1 cellular context compared by ENCODE assay signal in the genomic region with DNA sequence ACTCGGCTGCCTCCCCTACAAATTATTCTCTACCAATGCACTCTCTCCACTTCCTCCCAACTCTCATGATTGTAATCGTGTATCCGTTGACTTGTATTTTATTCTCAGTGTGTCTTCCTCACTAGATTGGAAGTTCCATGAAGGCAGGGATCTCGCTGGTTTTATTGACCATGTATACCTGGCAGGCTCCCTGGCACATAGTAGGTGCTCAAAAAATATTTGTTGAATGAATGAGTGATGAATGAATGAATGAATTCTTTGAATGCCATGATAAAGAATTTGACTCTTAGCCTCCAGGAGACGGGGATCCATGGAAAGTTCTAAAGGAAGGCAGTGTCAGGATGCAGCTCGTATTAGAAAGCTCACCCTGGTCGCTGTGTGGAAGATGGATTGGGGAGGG.
TF ChIP-seq lines count a peak whose summit lies in the region.

No MANE protein-coding gene starts in this region.

TF ChIP-seq in K562, 482 proteins besides CTCF, POLR2A, EP300 and RAD21 (continued from another document and continues in another):
- TF ChIP-seq, protein P1, sequence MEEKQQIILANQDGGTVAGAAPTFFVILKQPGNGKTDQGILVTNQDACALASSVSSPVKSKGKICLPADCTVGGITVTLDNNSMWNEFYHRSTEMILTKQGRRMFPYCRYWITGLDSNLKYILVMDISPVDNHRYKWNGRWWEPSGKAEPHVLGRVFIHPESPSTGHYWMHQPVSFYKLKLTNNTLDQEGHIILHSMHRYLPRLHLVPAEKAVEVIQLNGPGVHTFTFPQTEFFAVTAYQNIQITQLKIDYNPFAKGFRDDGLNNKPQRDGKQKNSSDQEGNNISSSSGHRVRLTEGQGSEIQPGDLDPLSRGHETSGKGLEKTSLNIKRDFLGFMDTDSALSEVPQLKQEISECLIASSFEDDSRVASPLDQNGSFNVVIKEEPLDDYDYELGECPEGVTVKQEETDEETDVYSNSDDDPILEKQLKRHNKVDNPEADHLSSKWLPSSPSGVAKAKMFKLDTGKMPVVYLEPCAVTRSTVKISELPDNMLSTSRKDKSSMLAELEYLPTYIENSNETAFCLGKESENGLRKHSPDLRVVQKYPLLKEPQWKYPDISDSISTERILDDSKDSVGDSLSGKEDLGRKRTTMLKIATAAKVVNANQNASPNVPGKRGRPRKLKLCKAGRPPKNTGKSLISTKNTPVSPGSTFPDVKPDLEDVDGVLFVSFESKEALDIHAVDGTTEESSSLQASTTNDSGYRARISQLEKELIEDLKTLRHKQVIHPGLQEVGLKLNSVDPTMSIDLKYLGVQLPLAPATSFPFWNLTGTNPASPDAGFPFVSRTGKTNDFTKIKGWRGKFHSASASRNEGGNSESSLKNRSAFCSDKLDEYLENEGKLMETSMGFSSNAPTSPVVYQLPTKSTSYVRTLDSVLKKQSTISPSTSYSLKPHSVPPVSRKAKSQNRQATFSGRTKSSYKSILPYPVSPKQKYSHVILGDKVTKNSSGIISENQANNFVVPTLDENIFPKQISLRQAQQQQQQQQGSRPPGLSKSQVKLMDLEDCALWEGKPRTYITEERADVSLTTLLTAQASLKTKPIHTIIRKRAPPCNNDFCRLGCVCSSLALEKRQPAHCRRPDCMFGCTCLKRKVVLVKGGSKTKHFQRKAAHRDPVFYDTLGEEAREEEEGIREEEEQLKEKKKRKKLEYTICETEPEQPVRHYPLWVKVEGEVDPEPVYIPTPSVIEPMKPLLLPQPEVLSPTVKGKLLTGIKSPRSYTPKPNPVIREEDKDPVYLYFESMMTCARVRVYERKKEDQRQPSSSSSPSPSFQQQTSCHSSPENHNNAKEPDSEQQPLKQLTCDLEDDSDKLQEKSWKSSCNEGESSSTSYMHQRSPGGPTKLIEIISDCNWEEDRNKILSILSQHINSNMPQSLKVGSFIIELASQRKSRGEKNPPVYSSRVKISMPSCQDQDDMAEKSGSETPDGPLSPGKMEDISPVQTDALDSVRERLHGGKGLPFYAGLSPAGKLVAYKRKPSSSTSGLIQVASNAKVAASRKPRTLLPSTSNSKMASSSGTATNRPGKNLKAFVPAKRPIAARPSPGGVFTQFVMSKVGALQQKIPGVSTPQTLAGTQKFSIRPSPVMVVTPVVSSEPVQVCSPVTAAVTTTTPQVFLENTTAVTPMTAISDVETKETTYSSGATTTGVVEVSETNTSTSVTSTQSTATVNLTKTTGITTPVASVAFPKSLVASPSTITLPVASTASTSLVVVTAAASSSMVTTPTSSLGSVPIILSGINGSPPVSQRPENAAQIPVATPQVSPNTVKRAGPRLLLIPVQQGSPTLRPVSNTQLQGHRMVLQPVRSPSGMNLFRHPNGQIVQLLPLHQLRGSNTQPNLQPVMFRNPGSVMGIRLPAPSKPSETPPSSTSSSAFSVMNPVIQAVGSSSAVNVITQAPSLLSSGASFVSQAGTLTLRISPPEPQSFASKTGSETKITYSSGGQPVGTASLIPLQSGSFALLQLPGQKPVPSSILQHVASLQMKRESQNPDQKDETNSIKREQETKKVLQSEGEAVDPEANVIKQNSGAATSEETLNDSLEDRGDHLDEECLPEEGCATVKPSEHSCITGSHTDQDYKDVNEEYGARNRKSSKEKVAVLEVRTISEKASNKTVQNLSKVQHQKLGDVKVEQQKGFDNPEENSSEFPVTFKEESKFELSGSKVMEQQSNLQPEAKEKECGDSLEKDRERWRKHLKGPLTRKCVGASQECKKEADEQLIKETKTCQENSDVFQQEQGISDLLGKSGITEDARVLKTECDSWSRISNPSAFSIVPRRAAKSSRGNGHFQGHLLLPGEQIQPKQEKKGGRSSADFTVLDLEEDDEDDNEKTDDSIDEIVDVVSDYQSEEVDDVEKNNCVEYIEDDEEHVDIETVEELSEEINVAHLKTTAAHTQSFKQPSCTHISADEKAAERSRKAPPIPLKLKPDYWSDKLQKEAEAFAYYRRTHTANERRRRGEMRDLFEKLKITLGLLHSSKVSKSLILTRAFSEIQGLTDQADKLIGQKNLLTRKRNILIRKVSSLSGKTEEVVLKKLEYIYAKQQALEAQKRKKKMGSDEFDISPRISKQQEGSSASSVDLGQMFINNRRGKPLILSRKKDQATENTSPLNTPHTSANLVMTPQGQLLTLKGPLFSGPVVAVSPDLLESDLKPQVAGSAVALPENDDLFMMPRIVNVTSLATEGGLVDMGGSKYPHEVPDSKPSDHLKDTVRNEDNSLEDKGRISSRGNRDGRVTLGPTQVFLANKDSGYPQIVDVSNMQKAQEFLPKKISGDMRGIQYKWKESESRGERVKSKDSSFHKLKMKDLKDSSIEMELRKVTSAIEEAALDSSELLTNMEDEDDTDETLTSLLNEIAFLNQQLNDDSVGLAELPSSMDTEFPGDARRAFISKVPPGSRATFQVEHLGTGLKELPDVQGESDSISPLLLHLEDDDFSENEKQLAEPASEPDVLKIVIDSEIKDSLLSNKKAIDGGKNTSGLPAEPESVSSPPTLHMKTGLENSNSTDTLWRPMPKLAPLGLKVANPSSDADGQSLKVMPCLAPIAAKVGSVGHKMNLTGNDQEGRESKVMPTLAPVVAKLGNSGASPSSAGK (IDR thresholded peaks at IDR 0.05): no peak
- TF ChIP-seq ELF2 (CRISPR knock-in tag; IDR thresholded peaks at IDR 0.05) (no peak), KLF10 (CRISPR knock-in tag; IDR thresholded peaks at IDR 0.05) (0 out of 2 replicates have a peak, but pooled peaks have one; percentile 37), TRIM24 (IDR thresholded peaks at IDR 0.05) (peak in 1 of 2 experiments; percentile 74; a peak in 2 of 4 replicates), ARHGAP35 (IDR thresholded peaks at IDR 0.05; ENCODE audit: partially characterized antibody) (no peak), POLR3A (IDR thresholded peaks at IDR 0.05; ENCODE audit: borderline replicate concordance, extremely low read depth, insufficient read depth, insufficient read length) (no peak), ZNF766 (CRISPR knock-in tag; conservative IDR thresholded peaks at IDR 0.05) (no peak), PHF20 (IDR thresholded peaks at IDR 0.05; ENCODE audit: partially characterized antibody) (peak; percentile 16), ZFP1 (CRISPR knock-in tag; IDR thresholded peaks at IDR 0.05) (no peak), TEAD4 (IDR thresholded peaks at IDR 0.05; ENCODE audit: low read length) (no peak), TEAD4 (CRISPR knock-in tag; IDR thresholded peaks at IDR 0.05; ENCODE audit: borderline replicate concordance) (no peak), HNRNPK (IDR thresholded peaks at IDR 0.05; ENCODE audit: low read depth, low read length, poor library complexity, severe bottlenecking) (no peak), PML (IDR thresholded peaks at IDR 0.05; ENCODE audit: low read length) (no peak), CREB1 (IDR thresholded peaks at IDR 0.05) (no peak), CREB1 (CRISPR knock-in tag; IDR thresholded peaks at IDR 0.05) (no peak), TAF15 (IDR thresholded peaks at IDR 0.05; ENCODE audit: low read depth, low read length) (no peak), STAT5A (IDR thresholded peaks at IDR 0.05; ENCODE audit: borderline replicate concordance, low read length) (no peak), SMARCE1 (IDR thresholded peaks at IDR 0.05) (no peak), DACH1 (IDR thresholded peaks at IDR 0.05; ENCODE audit: partially characterized antibody) (no peak), CXXC5 (CRISPR knock-in tag; IDR thresholded peaks at IDR 0.05) (no peak), CBX3 (IDR thresholded peaks at IDR 0.05; ENCODE audit: borderline replicate concordance in 1 of 2, low read length in 2 of 2) (peak in 1 of 2 experiments; percentile 81; a peak in 1 of 3 replicates), RBM34 (IDR thresholded peaks at IDR 0.05; ENCODE audit: borderline replicate concordance, insufficient read depth, low read length) (no peak)
- TF ChIP-seq, protein P2, sequence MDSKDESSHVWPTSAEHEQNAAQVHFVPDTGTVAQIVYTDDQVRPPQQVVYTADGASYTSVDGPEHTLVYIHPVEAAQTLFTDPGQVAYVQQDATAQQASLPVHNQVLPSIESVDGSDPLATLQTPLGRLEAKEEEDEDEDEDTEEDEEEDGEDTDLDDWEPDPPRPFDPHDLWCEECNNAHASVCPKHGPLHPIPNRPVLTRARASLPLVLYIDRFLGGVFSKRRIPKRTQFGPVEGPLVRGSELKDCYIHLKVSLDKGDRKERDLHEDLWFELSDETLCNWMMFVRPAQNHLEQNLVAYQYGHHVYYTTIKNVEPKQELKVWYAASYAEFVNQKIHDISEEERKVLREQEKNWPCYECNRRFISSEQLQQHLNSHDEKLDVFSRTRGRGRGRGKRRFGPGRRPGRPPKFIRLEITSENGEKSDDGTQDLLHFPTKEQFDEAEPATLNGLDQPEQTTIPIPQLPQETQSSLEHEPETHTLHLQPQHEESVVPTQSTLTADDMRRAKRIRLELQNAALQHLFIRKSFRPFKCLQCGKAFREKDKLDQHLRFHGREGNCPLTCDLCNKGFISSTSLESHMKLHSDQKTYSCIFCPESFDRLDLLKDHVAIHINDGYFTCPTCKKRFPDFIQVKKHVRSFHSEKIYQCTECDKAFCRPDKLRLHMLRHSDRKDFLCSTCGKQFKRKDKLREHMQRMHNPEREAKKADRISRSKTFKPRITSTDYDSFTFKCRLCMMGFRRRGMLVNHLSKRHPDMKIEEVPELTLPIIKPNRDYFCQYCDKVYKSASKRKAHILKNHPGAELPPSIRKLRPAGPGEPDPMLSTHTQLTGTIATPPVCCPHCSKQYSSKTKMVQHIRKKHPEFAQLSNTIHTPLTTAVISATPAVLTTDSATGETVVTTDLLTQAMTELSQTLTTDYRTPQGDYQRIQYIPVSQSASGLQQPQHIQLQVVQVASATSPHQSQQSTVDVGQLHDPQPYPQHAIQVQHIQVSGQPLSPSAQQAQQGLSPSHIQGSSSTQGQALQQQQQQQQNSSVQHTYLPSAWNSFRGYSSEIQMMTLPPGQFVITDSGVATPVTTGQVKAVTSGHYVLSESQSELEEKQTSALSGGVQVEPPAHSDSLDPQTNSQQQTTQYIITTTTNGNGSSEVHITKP (IDR thresholded peaks at IDR 0.05; ENCODE audit: partially characterized antibody): peak; percentile 3
- TF ChIP-seq, protein P3, sequence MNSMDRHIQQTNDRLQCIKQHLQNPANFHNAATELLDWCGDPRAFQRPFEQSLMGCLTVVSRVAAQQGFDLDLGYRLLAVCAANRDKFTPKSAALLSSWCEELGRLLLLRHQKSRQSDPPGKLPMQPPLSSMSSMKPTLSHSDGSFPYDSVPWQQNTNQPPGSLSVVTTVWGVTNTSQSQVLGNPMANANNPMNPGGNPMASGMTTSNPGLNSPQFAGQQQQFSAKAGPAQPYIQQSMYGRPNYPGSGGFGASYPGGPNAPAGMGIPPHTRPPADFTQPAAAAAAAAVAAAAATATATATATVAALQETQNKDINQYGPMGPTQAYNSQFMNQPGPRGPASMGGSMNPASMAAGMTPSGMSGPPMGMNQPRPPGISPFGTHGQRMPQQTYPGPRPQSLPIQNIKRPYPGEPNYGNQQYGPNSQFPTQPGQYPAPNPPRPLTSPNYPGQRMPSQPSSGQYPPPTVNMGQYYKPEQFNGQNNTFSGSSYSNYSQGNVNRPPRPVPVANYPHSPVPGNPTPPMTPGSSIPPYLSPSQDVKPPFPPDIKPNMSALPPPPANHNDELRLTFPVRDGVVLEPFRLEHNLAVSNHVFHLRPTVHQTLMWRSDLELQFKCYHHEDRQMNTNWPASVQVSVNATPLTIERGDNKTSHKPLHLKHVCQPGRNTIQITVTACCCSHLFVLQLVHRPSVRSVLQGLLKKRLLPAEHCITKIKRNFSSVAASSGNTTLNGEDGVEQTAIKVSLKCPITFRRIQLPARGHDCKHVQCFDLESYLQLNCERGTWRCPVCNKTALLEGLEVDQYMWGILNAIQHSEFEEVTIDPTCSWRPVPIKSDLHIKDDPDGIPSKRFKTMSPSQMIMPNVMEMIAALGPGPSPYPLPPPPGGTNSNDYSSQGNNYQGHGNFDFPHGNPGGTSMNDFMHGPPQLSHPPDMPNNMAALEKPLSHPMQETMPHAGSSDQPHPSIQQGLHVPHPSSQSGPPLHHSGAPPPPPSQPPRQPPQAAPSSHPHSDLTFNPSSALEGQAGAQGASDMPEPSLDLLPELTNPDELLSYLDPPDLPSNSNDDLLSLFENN (IDR thresholded peaks at IDR 0.05; ENCODE audit: low read depth in 2 of 2, low read length in 2 of 2): no peak
- TF ChIP-seq, protein P4, sequence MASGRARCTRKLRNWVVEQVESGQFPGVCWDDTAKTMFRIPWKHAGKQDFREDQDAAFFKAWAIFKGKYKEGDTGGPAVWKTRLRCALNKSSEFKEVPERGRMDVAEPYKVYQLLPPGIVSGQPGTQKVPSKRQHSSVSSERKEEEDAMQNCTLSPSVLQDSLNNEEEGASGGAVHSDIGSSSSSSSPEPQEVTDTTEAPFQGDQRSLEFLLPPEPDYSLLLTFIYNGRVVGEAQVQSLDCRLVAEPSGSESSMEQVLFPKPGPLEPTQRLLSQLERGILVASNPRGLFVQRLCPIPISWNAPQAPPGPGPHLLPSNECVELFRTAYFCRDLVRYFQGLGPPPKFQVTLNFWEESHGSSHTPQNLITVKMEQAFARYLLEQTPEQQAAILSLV (tag; IDR thresholded peaks at IDR 0.05): no peak
- TF ChIP-seq, protein P5, sequence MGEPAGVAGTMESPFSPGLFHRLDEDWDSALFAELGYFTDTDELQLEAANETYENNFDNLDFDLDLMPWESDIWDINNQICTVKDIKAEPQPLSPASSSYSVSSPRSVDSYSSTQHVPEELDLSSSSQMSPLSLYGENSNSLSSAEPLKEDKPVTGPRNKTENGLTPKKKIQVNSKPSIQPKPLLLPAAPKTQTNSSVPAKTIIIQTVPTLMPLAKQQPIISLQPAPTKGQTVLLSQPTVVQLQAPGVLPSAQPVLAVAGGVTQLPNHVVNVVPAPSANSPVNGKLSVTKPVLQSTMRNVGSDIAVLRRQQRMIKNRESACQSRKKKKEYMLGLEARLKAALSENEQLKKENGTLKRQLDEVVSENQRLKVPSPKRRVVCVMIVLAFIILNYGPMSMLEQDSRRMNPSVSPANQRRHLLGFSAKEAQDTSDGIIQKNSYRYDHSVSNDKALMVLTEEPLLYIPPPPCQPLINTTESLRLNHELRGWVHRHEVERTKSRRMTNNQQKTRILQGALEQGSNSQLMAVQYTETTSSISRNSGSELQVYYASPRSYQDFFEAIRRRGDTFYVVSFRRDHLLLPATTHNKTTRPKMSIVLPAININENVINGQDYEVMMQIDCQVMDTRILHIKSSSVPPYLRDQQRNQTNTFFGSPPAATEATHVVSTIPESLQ (CRISPR knock-in tag; IDR thresholded peaks at IDR 0.05): no peak
- TF ChIP-seq, protein P6, sequence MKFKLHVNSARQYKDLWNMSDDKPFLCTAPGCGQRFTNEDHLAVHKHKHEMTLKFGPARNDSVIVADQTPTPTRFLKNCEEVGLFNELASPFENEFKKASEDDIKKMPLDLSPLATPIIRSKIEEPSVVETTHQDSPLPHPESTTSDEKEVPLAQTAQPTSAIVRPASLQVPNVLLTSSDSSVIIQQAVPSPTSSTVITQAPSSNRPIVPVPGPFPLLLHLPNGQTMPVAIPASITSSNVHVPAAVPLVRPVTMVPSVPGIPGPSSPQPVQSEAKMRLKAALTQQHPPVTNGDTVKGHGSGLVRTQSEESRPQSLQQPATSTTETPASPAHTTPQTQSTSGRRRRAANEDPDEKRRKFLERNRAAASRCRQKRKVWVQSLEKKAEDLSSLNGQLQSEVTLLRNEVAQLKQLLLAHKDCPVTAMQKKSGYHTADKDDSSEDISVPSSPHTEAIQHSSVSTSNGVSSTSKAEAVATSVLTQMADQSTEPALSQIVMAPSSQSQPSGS (CRISPR knock-in tag; IDR thresholded peaks at IDR 0.05): no peak
- TF ChIP-seq, protein P7, sequence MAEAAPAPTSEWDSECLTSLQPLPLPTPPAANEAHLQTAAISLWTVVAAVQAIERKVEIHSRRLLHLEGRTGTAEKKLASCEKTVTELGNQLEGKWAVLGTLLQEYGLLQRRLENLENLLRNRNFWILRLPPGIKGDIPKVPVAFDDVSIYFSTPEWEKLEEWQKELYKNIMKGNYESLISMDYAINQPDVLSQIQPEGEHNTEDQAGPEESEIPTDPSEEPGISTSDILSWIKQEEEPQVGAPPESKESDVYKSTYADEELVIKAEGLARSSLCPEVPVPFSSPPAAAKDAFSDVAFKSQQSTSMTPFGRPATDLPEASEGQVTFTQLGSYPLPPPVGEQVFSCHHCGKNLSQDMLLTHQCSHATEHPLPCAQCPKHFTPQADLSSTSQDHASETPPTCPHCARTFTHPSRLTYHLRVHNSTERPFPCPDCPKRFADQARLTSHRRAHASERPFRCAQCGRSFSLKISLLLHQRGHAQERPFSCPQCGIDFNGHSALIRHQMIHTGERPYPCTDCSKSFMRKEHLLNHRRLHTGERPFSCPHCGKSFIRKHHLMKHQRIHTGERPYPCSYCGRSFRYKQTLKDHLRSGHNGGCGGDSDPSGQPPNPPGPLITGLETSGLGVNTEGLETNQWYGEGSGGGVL (CRISPR knock-in tag; IDR thresholded peaks at IDR 0.05): no peak
